In genomic region chr3:145134738-145135137, GRCh38 we compare ENCODE assay signal across 30 cellular contexts.
"Had no signal": no experiment of that assay in that cellular context is flagged by ENCODE, and none has a peak within 500 bp of the region (broad histone marks: within the 10 kb centered on the region; RNA-seq: fewer than 3 reads in every experiment).

No MANE protein-coding gene starts in this region.

- FAIRE-seq: bronchial epithelial cell had no signal

- H3K9me3 ChIP-seq: adrenal gland, body of pancreas, SJCRH30, SK-N-SH had no signal

- H3K9ac ChIP-seq: SK-N-SH had no signal

- ATAC-seq: activated T-cell treated with anti-CD3 and anti-CD28 coated beads, Interleukin-2, amount 50 U/mL, for 72 hours; body of pancreas; Panc1 had no signal

- H3K4me2 ChIP-seq: SK-N-SH had no signal

- H3K36me3 Mint-ChIP-seq: activated naive CD4-positive, alpha-beta T cell treated with anti-CD3 and anti-CD28 coated beads, Interleukin-2, amount 10 ng/mL, durations not matched to agents 7 days and 5 days; activated naive CD8-positive, alpha-beta T cell treated with anti-CD3 and anti-CD28 coated beads, Interleukin-2, amount 10 ng/mL, durations not matched to agents 7 days and 5 days had no signal

- H3K4me3 Mint-ChIP-seq: activated CD4-positive, alpha-beta memory T cell treated with anti-CD3 and anti-CD28 coated beads, Interleukin-2, amount 10 ng/mL, durations not matched to agents 7 days and 5 days; activated naive CD4-positive, alpha-beta T cell treated with anti-CD3 and anti-CD28 coated beads, Interleukin-2, amount 10 ng/mL, durations not matched to agents 7 days and 5 days; activated naive CD8-positive, alpha-beta T cell treated with anti-CD3 and anti-CD28 coated beads, Interleukin-2, amount 10 ng/mL, durations not matched to agents 7 days and 5 days; activated T-cell treated with anti-CD3 and anti-CD28 coated beads, Interleukin-2, amount 50 U/mL, for 72 hours had no signal

- H3K27ac ChIP-seq: adrenal gland, body of pancreas, RWPE1, SJCRH30, VCaP had no signal

- H3K27ac Mint-ChIP-seq: activated CD4-positive, alpha-beta memory T cell treated with anti-CD3 and anti-CD28 coated beads, Interleukin-2, amount 10 ng/mL, durations not matched to agents 7 days and 5 days; activated naive CD4-positive, alpha-beta T cell treated with anti-CD3 and anti-CD28 coated beads, Interleukin-2, amount 10 ng/mL, durations not matched to agents 7 days and 5 days; activated naive CD8-positive, alpha-beta T cell treated with anti-CD3 and anti-CD28 coated beads, Interleukin-2, amount 10 ng/mL, durations not matched to agents 7 days and 5 days; activated T-cell treated with anti-CD3 and anti-CD28 coated beads, Interleukin-2, amount 50 U/mL, for 72 hours; activated T-helper 2 cell treated with anti-CD3 and anti-CD28 coated beads, Interferon-gamma antibody, Interleukin-2, Interleukin-4, amounts not matched to agents 10 μg/mL and 5 μg/mL and 100 μg/mL, durations not matched to agents 14 hours and 24 hours and 36 hours had no signal

- H3K4me1 ChIP-seq: adrenal gland, body of pancreas, SJCRH30 had no signal

- H3K36me3 ChIP-seq: adrenal gland, SJCRH30 had no signal

- H3K4me1 Mint-ChIP-seq: activated CD4-positive, alpha-beta memory T cell treated with anti-CD3 and anti-CD28 coated beads, Interleukin-2, amount 10 ng/mL, durations not matched to agents 7 days and 5 days; activated naive CD4-positive, alpha-beta T cell treated with anti-CD3 and anti-CD28 coated beads, Interleukin-2, amount 10 ng/mL, durations not matched to agents 7 days and 5 days; activated naive CD8-positive, alpha-beta T cell treated with anti-CD3 and anti-CD28 coated beads, Interleukin-2, amount 10 ng/mL, durations not matched to agents 7 days and 5 days had no signal

- H3K27me3 ChIP-seq: adrenal gland, body of pancreas, SJCRH30 had no signal

- H3K27me3 Mint-ChIP-seq: activated CD4-positive, alpha-beta memory T cell treated with anti-CD3 and anti-CD28 coated beads, Interleukin-2, amount 10 ng/mL, durations not matched to agents 7 days and 5 days; activated naive CD4-positive, alpha-beta T cell treated with anti-CD3 and anti-CD28 coated beads, Interleukin-2, amount 10 ng/mL, durations not matched to agents 7 days and 5 days; activated naive CD8-positive, alpha-beta T cell treated with anti-CD3 and anti-CD28 coated beads, Interleukin-2, amount 10 ng/mL, durations not matched to agents 7 days and 5 days had no signal

- H3K9me3 Mint-ChIP-seq: activated CD4-positive, alpha-beta memory T cell treated with anti-CD3 and anti-CD28 coated beads, Interleukin-2, amount 10 ng/mL, durations not matched to agents 7 days and 5 days; activated naive CD4-positive, alpha-beta T cell treated with anti-CD3 and anti-CD28 coated beads, Interleukin-2, amount 10 ng/mL, durations not matched to agents 7 days and 5 days; activated naive CD8-positive, alpha-beta T cell treated with anti-CD3 and anti-CD28 coated beads, Interleukin-2, amount 10 ng/mL, durations not matched to agents 7 days and 5 days; activated T-helper 2 cell treated with anti-CD3 and anti-CD28 coated beads, Interferon-gamma antibody, Interleukin-2, Interleukin-4, amounts not matched to agents 10 μg/mL and 5 μg/mL and 100 μg/mL, durations not matched to agents 14 hours and 24 hours and 36 hours had no signal

- H3K4me3 ChIP-seq: adrenal gland, body of pancreas, SJCRH30 had no signal

- H3K9me2 ChIP-seq: SK-N-SH had no signal

- DNase-seq: activated CD4-positive, alpha-beta memory T cell treated with anti-CD3 and anti-CD28 coated beads, Interleukin-2, amount 10 ng/mL, durations not matched to agents 7 days and 5 days; activated CD4-positive, alpha-beta T cell treated with anti-CD3 and anti-CD28 coated beads, Interleukin-2, amount 50 U/mL, for 1 hour; activated CD4-positive, CD25-positive, alpha-beta regulatory T cell; activated CD8-positive, alpha-beta memory T cell treated with anti-CD3 and anti-CD28 coated beads, Interleukin-2, amount 50 U/mL, for 4 hours; activated gamma-delta T cell treated with Interleukin-2 at 50 U/mL for 16 hours; activated naive CD4-positive, alpha-beta T cell treated with anti-CD3 and anti-CD28 coated beads, Interleukin-2, amount 10 ng/mL, durations not matched to agents 7 days and 5 days; activated naive CD8-positive, alpha-beta T cell treated with anti-CD3 and anti-CD28 coated beads, Interleukin-2, amount 10 ng/mL, durations not matched to agents 7 days and 5 days; activated T-cell treated with anti-CD3 and anti-CD28 coated beads, Interleukin-2, amount 50 U/mL, for 72 hours; adrenal gland; anterior cingulate cortex; body of pancreas; central memory CD4-positive, alpha-beta T cell; KG1; NCI-H1092; NCI-H1417; NCI-H1930; NCI-H2107; NCI-H2171 treated with DMSO at 0.1 percent for 48 hours; NCI-H226; NCI-H526; NCI-H774; Right ventricle myocardium superior; SJCRH30; SK-N-SH; T-helper 1 cell had no signal
